14 cellular contexts compared by ENCODE assay signal in the genomic region with DNA sequence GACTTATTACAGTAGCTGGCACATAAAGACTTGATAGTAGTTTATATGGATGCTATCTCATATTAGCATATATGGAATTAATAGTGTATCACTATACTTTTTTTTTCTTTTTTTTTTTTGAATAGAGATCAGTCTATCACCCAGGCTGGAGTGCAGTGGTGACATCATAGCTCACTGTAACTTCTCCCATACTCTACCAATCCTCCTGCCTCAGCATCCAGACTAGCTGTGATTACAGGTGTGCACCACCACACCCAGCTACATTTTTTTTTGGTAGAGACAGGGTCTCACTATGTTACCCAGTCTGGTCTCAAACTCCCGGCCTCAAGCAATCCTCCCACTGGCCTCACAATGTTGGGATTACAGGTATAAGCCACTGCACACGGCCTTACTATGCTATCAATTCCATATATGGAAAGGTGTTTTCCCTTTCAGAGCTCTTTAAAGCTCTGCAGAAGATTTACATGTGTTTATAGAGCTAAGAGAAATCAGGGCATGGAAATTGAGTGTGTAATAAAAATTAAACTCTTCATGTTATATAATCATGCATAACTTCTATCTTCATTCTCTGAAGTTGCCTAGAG. TPM values are rescaled to one million over a fixed set of nuclear protein-coding genes. Genes with fewer than 3 reads are reported as not detected.
DNase-seq lines count a peak whose midpoint lies in the region; ATAC-seq and TF ChIP-seq lines count a peak whose summit lies in the region.
"Had no signal": no experiment of that assay in that cellular context is flagged by ENCODE, and none has a peak within 500 bp of the region (broad histone marks: within the 10 kb centered on the region; RNA-seq: fewer than 3 reads in every experiment).

No MANE protein-coding gene starts in this region.

- DNase-seq in MCF 10A (ENCODE audit: unreplicated experiment): no peak
- no peak for DNase-seq in mammary epithelial cell
- no peak for DNase-seq in Panc1 (ENCODE audit: low read depth, low spot score)
- no peak for DNase-seq in endodermal cell
- no peak for DNase-seq in type B pancreatic cell (ENCODE audit: extremely low spot score, unreplicated experiment)
- no peak for DNase-seq in central memory CD4-positive, alpha-beta T cell
- no peak for DNase-seq in stimulated activated CD4-positive, alpha-beta T cell treated with anti-CD3 and anti-CD28 coated beads, Interleukin-2, amount 100 ng/mL, for 48 hours
- no peak for DNase-seq in HuH-7 (ENCODE audit: low spot score)
- DNase-seq: activated CD4-positive, alpha-beta T cell treated with anti-CD3 and anti-CD28 coated beads, Interleukin-2, amount 50 U/mL, for 4 hours; NCI-H2029; posterior cingulate gyrus; RPMI8226 had no signal

- H3K27ac ChIP-seq in mammary epithelial cell (ENCODE audit: insufficient read depth, low read depth, low read length) (no peak overlapping the region), Panc1 (ENCODE audit: low read length) (peak overlapping the region; percentile 93), endodermal cell (ENCODE audit: low read depth, low read length) (peak overlapping the region; percentile 18)
- H3K27ac ChIP-seq: breast epithelium had no signal

- CTCF ChIA-PET in MCF 10A (lab: Yijun Ruan, JAX) (interaction anchor here (0.6 to 1.1 kb wide), 4 partner anchors 10 to 624 kb away, joined by 3 to 6 read pairs (median 4); no protein-coding TSS in a partner anchor), mammary epithelial cell (lab: Charles Lee; ENCODE audit: low non-redundant PET) (no interaction called here), Panc1 (lab: Charles Lee) (interaction anchor here (0.7 kb wide), 1 partner anchor 246 kb away, joined by 7 read pairs; no protein-coding TSS in a partner anchor)

- no peaks in the 10 kb centered on the region for H3K4me1 Mint-ChIP-seq in MCF 10A (ENCODE audit: insufficient read depth, unreplicated experiment)
- peaks cover 17% of the 10 kb centered on the region for H3K4me1 Mint-ChIP-seq in endodermal cell
- peaks cover 27% of the 10 kb centered on the region for H3K4me1 Mint-ChIP-seq in type B pancreatic cell (ENCODE audit: unreplicated experiment)

- WGBS in mammary epithelial cell (ENCODE audit: low coverage, missing lambda C conversion rate): 75% methylated on average over 2 of the region's 2 CpGs
- 88% methylated on average over 2 of the region's 2 CpGs; no CpG with 5 or more reads in 1 of the 2 experiments for WGBS in endodermal cell (ENCODE audit: insufficient coverage in 1 of 2, insufficient read length in 1 of 2), 2 experiments

- intact Hi-C loops in MCF 10A (cut with micrococcal nuclease): loop anchor here (5.0 to 10.0 kb wide), 2 partner anchors 245 to 273 kb away; no protein-coding TSS in a partner anchor
- intact Hi-C loops in mammary epithelial cell (cut with micrococcal nuclease): loop anchor here (5.0 kb wide), 2 partner anchors 43 to 247 kb away; no protein-coding TSS in a partner anchor
- intact Hi-C loops in Panc1 (cut with micrococcal nuclease; ENCODE audit: unreplicated experiment): no loop called here

- H4K20me1 ChIP-seq in mammary epithelial cell (ENCODE audit: insufficient read depth, low read length): no peaks in the 10 kb centered on the region

- no peak for ATAC-seq in Panc1

- H3K9ac ChIP-seq in mammary epithelial cell (ENCODE audit: insufficient read depth, low read length): no peak overlapping the region
- H3K9ac ChIP-seq in endodermal cell (ENCODE audit: extremely low read depth, low read length, poor library complexity, severe bottlenecking): no peak overlapping the region

- BruUV-seq in MCF 10A (replicated peaks; lab: Mats Ljungman, UMichigan) (no TSS peak), mammary epithelial cell (replicated peaks; lab: Mats Ljungman, UMichigan) (no TSS peak), Panc1 (replicated peaks; lab: Mats Ljungman, UMichigan) (no TSS peak)

- H3K9me3 ChIP-seq in mammary epithelial cell (replicated peaks; ENCODE audit: insufficient read depth, low read length) (no peaks in the 10 kb centered on the region), Panc1 (ENCODE audit: control insufficient read depth, insufficient read depth, low read depth, low read length) (no peaks in the 10 kb centered on the region), endodermal cell (ENCODE audit: control insufficient read depth, low read length) (no peaks in the 10 kb centered on the region)
- H3K9me3 ChIP-seq: breast epithelium had no signal

- dilution Hi-C loops in mammary epithelial cell (cut with HindIII; ENCODE audit: low sequenced_read_pairs): no loop called here

- TF ChIP-seq CTCF in MCF 10A (IDR thresholded peaks at IDR 0.05; ENCODE audit: unreplicated experiment) (no peak), mammary epithelial cell (conservative IDR thresholded peaks at IDR 0.05 in 1 of 2, IDR thresholded peaks at IDR 0.05 in 1 of 2; ENCODE audit: extremely low read depth in 1 of 2, insufficient read depth in 1 of 2, low read depth in 1 of 2, low read length in 2 of 2) (no peak), Panc1 (IDR thresholded peaks at IDR 0.05) (no peak), endodermal cell (conservative IDR thresholded peaks at IDR 0.05) (no peak), type B pancreatic cell (conservative IDR thresholded peaks at IDR 0.05) (no peak)

- H3K36me3 Mint-ChIP-seq in MCF 10A (ENCODE audit: insufficient read depth, unreplicated experiment): peaks cover 60% of the 10 kb centered on the region
- peaks cover 34% of the 10 kb centered on the region for H3K36me3 Mint-ChIP-seq in endodermal cell (ENCODE audit: low read depth)
- H3K36me3 Mint-ChIP-seq in type B pancreatic cell: peaks cover 14% of the 10 kb centered on the region

- in situ Hi-C loops in mammary epithelial cell (cut with MboI; ENCODE audit: low sequenced_read_pairs in 2 of 2): no loop called here
- in situ Hi-C loops in Panc1 (cut with HindIII; ENCODE audit: low pct_unique_long_range_greater_than_20kb, low sequenced_read_pairs): no loop called here

- H3K4me1 ChIP-seq in mammary epithelial cell (ENCODE audit: insufficient read depth, low read length) (peaks cover 17% of the 10 kb centered on the region), Panc1 (ENCODE audit: control insufficient read depth, insufficient read depth, low read length) (peaks cover 6% of the 10 kb centered on the region), endodermal cell (ENCODE audit: control insufficient read depth, insufficient read depth, low read length) (peaks cover 3% of the 10 kb centered on the region)

- H3K9me3 Mint-ChIP-seq in MCF 10A (ENCODE audit: unreplicated experiment) (no peaks in the 10 kb centered on the region), endodermal cell (no peaks in the 10 kb centered on the region), type B pancreatic cell (no peaks in the 10 kb centered on the region)

- H3K27me3 Mint-ChIP-seq in MCF 10A (ENCODE audit: insufficient read depth, unreplicated experiment): no peaks in the 10 kb centered on the region
- no peaks in the 10 kb centered on the region for H3K27me3 Mint-ChIP-seq in endodermal cell (ENCODE audit: insufficient read depth)
- no peaks in the 10 kb centered on the region for H3K27me3 Mint-ChIP-seq in type B pancreatic cell

- H3K4me3 Mint-ChIP-seq in MCF 10A (ENCODE audit: unreplicated experiment): peak overlapping the region; percentile 21
- peak overlapping the region; percentile 92 for H3K4me3 Mint-ChIP-seq in endodermal cell
- H3K4me3 Mint-ChIP-seq in type B pancreatic cell: peak overlapping the region; percentile 97

- H3K27ac Mint-ChIP-seq in MCF 10A (ENCODE audit: low read depth, unreplicated experiment) (no peak overlapping the region), endodermal cell (peak overlapping the region; percentile 98), type B pancreatic cell (peak overlapping the region; percentile 91)

- H3K4me2 ChIP-seq in mammary epithelial cell (ENCODE audit: insufficient read depth, low read depth, low read length): no peak overlapping the region

- POLR2A ChIA-PET in MCF 10A (lab: Yijun Ruan, JAX) (interaction anchor here (0.8 to 2.4 kb wide), 10 partner anchors 9 to 161 kb away, joined by 3 to 10 read pairs (median 6); a partner anchor contains a TSS), Panc1 (lab: Charles Lee) (interaction anchor here (0.6 kb wide), 1 partner anchor 198 kb away, joined by 5 read pairs; no protein-coding TSS in a partner anchor)

- H3K4me3 ChIP-seq in mammary epithelial cell (replicated peaks in 1 of 3; ENCODE audit: insufficient read depth in 1 of 3, low read depth in 2 of 3, low read length in 3 of 3) (no peak overlapping the region), Panc1 (ENCODE audit: low read depth in 2 of 2, low read length in 2 of 2) (no peak overlapping the region), endodermal cell (ENCODE audit: low read length) (peak overlapping the region; percentile 100)
- H3K4me3 ChIP-seq: breast epithelium had no signal

- H3K36me3 ChIP-seq in mammary epithelial cell (ENCODE audit: insufficient read depth, low read length) (peaks cover 37% of the 10 kb centered on the region), Panc1 (ENCODE audit: control insufficient read depth, insufficient read depth, low read length) (peaks cover 34% of the 10 kb centered on the region), endodermal cell (ENCODE audit: control insufficient read depth, insufficient read depth, low read length) (peaks cover 40% of the 10 kb centered on the region)
- H3K36me3 ChIP-seq: breast epithelium had no signal

- H2AFZ ChIP-seq in mammary epithelial cell (ENCODE audit: low read depth, low read length): no peak overlapping the region

- H3K79me2 ChIP-seq in mammary epithelial cell (ENCODE audit: insufficient read depth, low read length): peaks cover 41% of the 10 kb centered on the region

- H3K27me3 ChIP-seq in mammary epithelial cell (ENCODE audit: insufficient read depth, low read length): no peaks in the 10 kb centered on the region
- H3K27me3 ChIP-seq in Panc1 (ENCODE audit: control insufficient read depth, insufficient read depth, low read length): no peaks in the 10 kb centered on the region
- H3K27me3 ChIP-seq in endodermal cell (ENCODE audit: control insufficient read depth, insufficient read depth, low read length, poor library complexity, severe bottlenecking): no peaks in the 10 kb centered on the region
- H3K27me3 ChIP-seq: breast epithelium had no signal

RNA-seq across cellular contexts. Expression of a gene that starts 1.8 kb away (rescaled TPM):
- total RNA-seq in MCF 10A (2022): 19.6 and 23.0 TPM in 2 replicates
- total RNA-seq in mammary epithelial cell: 10 to 100 TPM; 19.9 to 20.2 TPM
- polyA plus RNA-seq in mammary epithelial cell: 6.8 TPM
- 4.3 TPM for polyA minus RNA-seq in mammary epithelial cell
- 32.4 TPM for total RNA-seq in Panc1 (2021; ENCODE audit: unreplicated experiment)
- 12.3 TPM for polyA plus RNA-seq in Panc1 (2012; ENCODE audit: insufficient read length)
- 10 to 100 TPM; 23.9 to 25.1 TPM for total RNA-seq in endodermal cell
- polyA plus RNA-seq in endodermal cell (2013, experiment 1 of 2): 16.7 TPM
- polyA plus RNA-seq in endodermal cell (2013, experiment 2 of 2): 16.9 TPM
- total RNA-seq in type B pancreatic cell (ENCODE audit: low replicate concordance): 16.6 and 19.2 TPM in 2 replicates

RNA-seq across cellular contexts. Expression of a gene that starts 46.0 kb away (rescaled TPM):
- total RNA-seq in MCF 10A (2022): 261 and 298 TPM in 2 replicates
- total RNA-seq in mammary epithelial cell: 100 to 1,000 TPM; 129 to 181 TPM
- 50.4 TPM for polyA plus RNA-seq in mammary epithelial cell
- 40.5 TPM for polyA minus RNA-seq in mammary epithelial cell
- 155 TPM for total RNA-seq in Panc1 (2021; ENCODE audit: unreplicated experiment)
- polyA plus RNA-seq in Panc1 (2012; ENCODE audit: insufficient read length): 69.3 TPM
- 100 to 1,000 TPM in 1 of 2 donors, 10 to 100 TPM in 1; 94.9 to 100 TPM for total RNA-seq in endodermal cell
- 70.8 TPM for polyA plus RNA-seq in endodermal cell (2013, experiment 1 of 2)
- polyA plus RNA-seq in endodermal cell (2013, experiment 2 of 2): 56.6 TPM
- total RNA-seq in type B pancreatic cell (ENCODE audit: low replicate concordance): 61.9 and 72.8 TPM in 2 replicates

RNA-seq across cellular contexts. Expression of a gene that starts 59.6 kb away (rescaled TPM):
- total RNA-seq in MCF 10A (2022) (not detected in 2 replicates), mammary epithelial cell (under 1 TPM in 1 of 2 donors, not detected in 1; 0.26 TPM), Panc1 (2021; ENCODE audit: unreplicated experiment) (2.8 TPM), endodermal cell (1 to 10 TPM in 1 of 2 donors, under 1 TPM in 1; 0.77 to 3.0 TPM), type B pancreatic cell (ENCODE audit: low replicate concordance) (1.5 TPM in 1 of 2 replicates, not detected in the other)
- 0.09 TPM for polyA plus RNA-seq in mammary epithelial cell
- not detected for polyA minus RNA-seq in mammary epithelial cell
- polyA plus RNA-seq in Panc1 (2012; ENCODE audit: insufficient read length): 2.3 TPM
- 0.75 TPM for polyA plus RNA-seq in endodermal cell (2013, experiment 1 of 2)
- polyA plus RNA-seq in endodermal cell (2013, experiment 2 of 2): 0.41 TPM
- total RNA-seq: breast epithelium had no signal
- polyA plus RNA-seq: BJ had no signal

Comparison
In these comparisons a context has a peak if more than half of its experiments do, and no peak if none do; other contexts are left out.
1. H3K4me3 Mint-ChIP-seq: peak in every context shown above with its lines; median percentile 97 in type B pancreatic cell; 92 in endodermal cell; 21 in MCF 10A.